Comparison of ENCODE assay signal across 8 cellular contexts in genomic region chr4:26330186-26330787, GRCh38. TPM values are rescaled to one million over a fixed set of nuclear protein-coding genes. Genes with fewer than 3 reads are reported as not detected.
DNase-seq lines count a peak whose midpoint lies in the region; ATAC-seq, FAIRE-seq and TF ChIP-seq lines count a peak whose summit lies in the region.

No MANE protein-coding gene starts in this region.

- peak; percentile 75 for ATAC-seq in HG03565 (IDR thresholded peaks at IDR 0.05; ENCODE audit: unreplicated experiment)

- H3K4me3 Mint-ChIP-seq in MCF 10A (ENCODE audit: unreplicated experiment): no peak overlapping the region
- no peak overlapping the region for H3K4me3 Mint-ChIP-seq in immature natural killer cell

- POLR2A ChIA-PET in MCF 10A (lab: Yijun Ruan, JAX): interaction anchor here (0.8 to 1.4 kb wide), 9 partner anchors 10 to 308 kb away, joined by 3 to 5 read pairs (median 3); no protein-coding TSS in a partner anchor

- CTCF ChIA-PET in MCF 10A (lab: Yijun Ruan, JAX): interaction anchor here (0.6 to 10.5 kb wide), 41 partner anchors 9 to 626 kb away, joined by 3 to 157 read pairs (median 6); partner anchors contain the start of gene RBPJ

- H3K27me3 Mint-ChIP-seq in MCF 10A (ENCODE audit: insufficient read depth, unreplicated experiment) (no peaks in the 10 kb centered on the region), immature natural killer cell (ENCODE audit: low read depth in 3 of 3) (peaks cover 0 to 1% (median 0%) of the 10 kb centered on the region in 3 donors)

- no peaks in the 10 kb centered on the region for H3K9me3 Mint-ChIP-seq in MCF 10A (ENCODE audit: unreplicated experiment)
- no peaks in the 10 kb centered on the region for H3K9me3 Mint-ChIP-seq in immature natural killer cell

- in situ Hi-C loops in Caki2 (cut with HindIII; ENCODE audit: low pct_unique_long_range_greater_than_20kb, low sequenced_read_pairs): no loop called here

- no peak overlapping the region for H3K27ac Mint-ChIP-seq in MCF 10A (ENCODE audit: low read depth, unreplicated experiment)
- no peak overlapping the region for H3K27ac Mint-ChIP-seq in immature natural killer cell

- peak; percentile 79 for FAIRE-seq in GM19239 (lab: Jason Lieb, UNC)

- TF ChIP-seq CTCF in MCF 10A (IDR thresholded peaks at IDR 0.05; ENCODE audit: unreplicated experiment): peak; percentile 54

- H3K4me1 Mint-ChIP-seq in MCF 10A (ENCODE audit: insufficient read depth, unreplicated experiment) (peaks cover 32% of the 10 kb centered on the region), immature natural killer cell (peaks cover 7 to 17% of the 10 kb centered on the region in 2 donors)

- intact Hi-C loops in MCF 10A (cut with micrococcal nuclease): loop anchor here (1.0 to 5.0 kb wide), 3 partner anchors 80 to 682 kb away; no protein-coding TSS in a partner anchor

- BruUV-seq in MCF 10A (replicated peaks; lab: Mats Ljungman, UMichigan): no TSS peak

- peak; percentile 54 for DNase-seq in Caki2 (ENCODE audit: low read depth)
- DNase-seq in GM19239 (ENCODE audit: insufficient read length, low spot score): no peak
- DNase-seq in NCI-H774 (lab: John Stamatoyannopoulos, UW): peak; percentile 56
- DNase-seq in MCF 10A (ENCODE audit: unreplicated experiment): peak; percentile 69
- peak; percentile 45 to 51 (median 48) for DNase-seq in immature natural killer cell
- peak in 2 of 49 donors; percentile 23 to 55 for DNase-seq in substantia nigra (lab: John Stamatoyannopoulos, UW)
- DNase-seq in stimulated activated CD8-positive, alpha-beta memory T cell treated with anti-CD3 and anti-CD28 coated beads, Interleukin-4, amount 100 ng/mL, for 48 hours: no peak

- peaks cover 6% of the 10 kb centered on the region for H3K36me3 Mint-ChIP-seq in MCF 10A (ENCODE audit: insufficient read depth, unreplicated experiment)
- H3K36me3 Mint-ChIP-seq in immature natural killer cell: no peaks in the 10 kb centered on the region

- peak overlapping the region; percentile 76 for H3K27ac ChIP-seq in substantia nigra (ENCODE audit: low read depth, low read length, poor library complexity, severe bottlenecking)

RNA-seq across cellular contexts. Expression of gene RBPJ, which starts 9.5 kb away (rescaled TPM):
- total RNA-seq in Caki2 (2014; rRNA removed; shearing (Covaris generic); ENCODE audit: low replicate concordance): 38.3 and 45.4 TPM in 2 replicates
- 74.4 and 84.7 TPM in 2 replicates for total RNA-seq in MCF 10A (2022)
- 10 to 100 TPM; 39.8 to 67.3 (median 55.9) TPM for polyA plus RNA-seq in immature natural killer cell

Comparison
In these comparisons a context has a peak if more than half of its experiments do, and no peak if none do; other contexts are left out.
1. DNase-seq: peak in Caki2 (single experiment), NCI-H774 (single experiment), MCF 10A (single experiment) and immature natural killer cell (3 of 3); none in GM19239 (single experiment) and stimulated activated CD8-positive, alpha-beta memory T cell treated with anti-CD3 and anti-CD28 coated beads, Interleukin-4, amount 100 ng/mL, for 48 hours (single experiment).